In genomic region chr3:128879125-128879969, GRCh38 we compare ENCODE assay signal across 8 cellular contexts. TPM values are rescaled to one million over a fixed set of nuclear protein-coding genes. Genes with fewer than 3 reads are reported as not detected.
DNase-seq lines count a peak whose midpoint lies in the region; ATAC-seq and TF ChIP-seq lines count a peak whose summit lies in the region.

Gene ACAD9, plus strand, starts transcription at chr3:128879620. Its CDS starts 72 bp downstream, at chr3:128879692.

- H3K4me1 ChIP-seq in ACC112 (ENCODE audit: control insufficient read depth, insufficient read depth, low read length, unreplicated experiment) (peaks cover 43% of the 10 kb centered on the region), breast epithelium (peaks cover 2 to 16% of the 10 kb centered on the region in 2 donors), skeletal muscle tissue (ENCODE audit: control insufficient read depth in 3 of 3, insufficient read depth in 3 of 3, low read length in 3 of 3) (peaks cover 42 to 61% (median 56%) of the 10 kb centered on the region in 3 donors)

- peak; percentile 94 for TF ChIP-seq POLR2A in breast epithelium (IDR thresholded peaks at IDR 0.05)

- intact Hi-C loops in breast epithelium (cut with DNase I; ENCODE audit: low total_unique reads), result no loop called here

- peaks cover 65% of the 10 kb centered on the region for H3K79me2 ChIP-seq in ACC112 (ENCODE audit: control insufficient read depth, insufficient read depth, low read length, unreplicated experiment)

- H2AFZ ChIP-seq in ACC112 (ENCODE audit: low read length, unreplicated experiment), result peak within 1 kb of the TSS; percentile 93

- TF ChIP-seq CTCF in VCaP (conservative IDR thresholded peaks at IDR 0.05) (no peak), breast epithelium (IDR thresholded peaks at IDR 0.05) (no peak)

- no peaks in the 10 kb centered on the region for H3K9me3 ChIP-seq in breast epithelium
- H3K9me3 ChIP-seq in iPS-18c (ENCODE audit: control insufficient read depth, insufficient read depth, low read length), result no peaks in the 10 kb centered on the region
- no peaks in the 10 kb centered on the region for H3K9me3 ChIP-seq in skeletal muscle tissue (ENCODE audit: control insufficient read depth in 3 of 3, low read length in 3 of 3)

- no peaks in the 10 kb centered on the region for H3K27me3 ChIP-seq in ACC112 (ENCODE audit: insufficient read depth, low read length)
- H3K27me3 ChIP-seq in breast epithelium, result no peaks in the 10 kb centered on the region
- no peaks in the 10 kb centered on the region for H3K27me3 ChIP-seq in skeletal muscle tissue (ENCODE audit: control insufficient read depth in 3 of 3, insufficient read depth in 3 of 3, low read length in 3 of 3)

- H3K27ac ChIP-seq in ACC112 (ENCODE audit: low read depth, low read length) (peak within 1 kb of the TSS; percentile 94), VCaP (peak within 1 kb of the TSS; percentile 89), breast epithelium (peak within 1 kb of the TSS; percentile 95 to 97), skeletal muscle tissue (ENCODE audit: low read depth, low read length) (peak within 1 kb of the TSS; percentile 94)

- DNase-seq in NCI-H2196 treated with DMSO at 0.1 percent for 48 hours (lab: John Stamatoyannopoulos, UW; ENCODE audit: unreplicated experiment) (peak; percentile 97), breast epithelium (ENCODE audit: low spot score in 2 of 2) (peak; percentile 97)

- H3K9ac ChIP-seq in skeletal muscle tissue (ENCODE audit: low read depth in 1 of 3, low read length in 3 of 3), result peak within 1 kb of the TSS; percentile 96 to 100 (median 99)

- ATAC-seq in GM18870 (IDR thresholded peaks at IDR 0.05; ENCODE audit: unreplicated experiment), result peak; percentile 80
- ATAC-seq in HG03135 (IDR thresholded peaks at IDR 0.05; ENCODE audit: unreplicated experiment), result peak; percentile 85

- H3K36me3 ChIP-seq in ACC112 (ENCODE audit: insufficient read depth, low read length) (peaks cover 8% of the 10 kb centered on the region; the same call in 1 of the 2 replicates), breast epithelium (no peaks in the 10 kb centered on the region), skeletal muscle tissue (ENCODE audit: control insufficient read depth in 3 of 3, insufficient read depth in 3 of 3, low read length in 3 of 3) (peaks cover 3 to 7% (median 4%) of the 10 kb centered on the region in 3 donors)

- peak within 1 kb of the TSS; percentile 84 for H3K4me3 ChIP-seq in ACC112 (ENCODE audit: low read depth, low read length)
- H3K4me3 ChIP-seq in breast epithelium, result peak within 1 kb of the TSS; percentile 68 to 77 (median 74)
- H3K4me3 ChIP-seq in iPS-18c (ENCODE audit: insufficient read depth, low read depth, low read length), result peak within 1 kb of the TSS; percentile 98
- H3K4me3 ChIP-seq in skeletal muscle tissue (ENCODE audit: low read length in 3 of 3), result peak within 1 kb of the TSS; percentile 94 to 98 (median 97)

RNA-seq across cellular contexts. Expression of gene ACAD9, which starts in this region (rescaled TPM):
- total RNA-seq in breast epithelium (10 to 100 TPM; 33.3 to 59.6 (median 43.9) TPM), skeletal muscle tissue (32.9 TPM)

Comparison
In these comparisons a context has a peak if more than half of its experiments do, and no peak if none do; other contexts are left out.
1. Peak in every context shown above with its lines: DNase-seq, ATAC-seq, H3K4me3 ChIP-seq and H3K27ac ChIP-seq.